In the genomic region with DNA sequence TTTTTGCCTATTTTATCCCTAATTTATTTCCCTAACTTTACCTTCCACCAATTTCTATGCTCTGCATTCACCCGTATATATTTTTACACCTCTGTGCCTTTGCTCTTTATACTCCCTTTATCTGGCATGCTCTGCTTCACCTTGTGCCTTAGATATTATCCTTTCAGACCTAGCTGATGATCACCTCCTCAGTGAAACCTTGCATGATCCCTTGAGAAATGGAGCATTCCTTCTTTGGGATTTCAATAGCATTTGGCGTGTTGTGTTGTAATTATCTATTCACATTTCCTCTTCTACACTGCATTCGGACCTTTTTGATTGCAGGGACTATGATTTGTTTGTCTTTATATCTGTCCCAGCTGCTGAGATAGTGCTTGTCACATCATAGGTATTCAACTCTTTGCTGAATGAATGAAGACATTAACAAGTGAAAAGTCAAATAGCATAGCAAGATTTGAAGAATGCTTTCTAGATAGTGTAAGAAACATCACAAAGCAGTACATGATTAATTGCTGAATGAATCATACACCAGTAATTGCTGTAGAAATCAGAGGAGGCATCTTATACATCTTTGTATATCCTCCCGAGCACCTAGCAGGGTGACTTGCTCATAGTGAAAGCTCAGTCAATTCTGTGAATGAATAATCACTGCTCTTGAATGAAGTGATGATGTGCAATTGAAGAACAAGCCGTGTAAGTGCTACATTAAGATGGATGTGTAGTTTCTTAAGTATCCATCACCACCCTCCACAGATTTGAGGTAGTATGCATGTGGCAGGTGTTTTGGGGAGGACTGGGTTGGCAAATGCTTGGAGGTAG, we compare ENCODE assay signal across 10 cellular contexts. TPM values are rescaled to one million over a fixed set of nuclear protein-coding genes. Genes with fewer than 3 reads are reported as not detected.
DNase-seq lines count a peak whose midpoint lies in the region; ATAC-seq and TF ChIP-seq lines count a peak whose summit lies in the region.
"Had no signal": no experiment of that assay in that cellular context is flagged by ENCODE, and none has a peak within 500 bp of the region (broad histone marks: within the 10 kb centered on the region; RNA-seq: fewer than 3 reads in every experiment).

No MANE protein-coding gene starts in this region.

- H3K4me1 ChIP-seq in left ventricle myocardium inferior (peaks cover 47% of the 10 kb centered on the region), thyroid gland (peaks cover 25 to 28% of the 10 kb centered on the region in 2 donors)

- no peak overlapping the region for H3K27ac Mint-ChIP-seq in endothelial cell (ENCODE audit: unreplicated experiment)

- H3K36me3 ChIP-seq in left ventricle myocardium inferior (no peaks in the 10 kb centered on the region), thyroid gland (no peaks in the 10 kb centered on the region)
- H3K36me3 ChIP-seq: right atrium auricular region had no signal

- H3K9me3 ChIP-seq in left ventricle myocardium inferior (replicated peaks) (no peaks in the 10 kb centered on the region), thyroid gland (no peaks in the 10 kb centered on the region)
- H3K9me3 ChIP-seq: right atrium auricular region had no signal

- 83 to 85% methylated on average over 5 of the region's 5 CpGs for WGBS in thyroid gland, 2 donors

- no peak for DNase-seq in left ventricle myocardium inferior
- no peak for DNase-seq in Right ventricle myocardium superior
- DNase-seq in amniotic epithelial cell (ENCODE audit: low read depth) = peak; percentile 74
- DNase-seq in thyroid gland = no peak
- DNase-seq in anterior cingulate cortex (lab: John Stamatoyannopoulos, UW) = no peak
- no peak for DNase-seq in AML-193 (lab: John Stamatoyannopoulos, UW)
- no peak for DNase-seq in endothelial cell (ENCODE audit: low spot score)
- DNase-seq: Calu3 had no signal

- no peak for TF ChIP-seq POLR2A in thyroid gland (IDR thresholded peaks at IDR 0.05)

- H3K36me3 Mint-ChIP-seq in endothelial cell (ENCODE audit: low read depth, unreplicated experiment) = peaks cover 5% of the 10 kb centered on the region

- H3K27me3 ChIP-seq in left ventricle myocardium inferior (ENCODE audit: low read depth) = no peaks in the 10 kb centered on the region
- no peaks in the 10 kb centered on the region for H3K27me3 ChIP-seq in thyroid gland
- H3K27me3 ChIP-seq: right atrium auricular region had no signal

- H3K4me1 Mint-ChIP-seq in endothelial cell (ENCODE audit: unreplicated experiment) = peaks cover 19% of the 10 kb centered on the region

- no peak for TF ChIP-seq CTCF in left ventricle myocardium inferior (IDR thresholded peaks at IDR 0.05; ENCODE audit: borderline replicate concordance)
- no peak for TF ChIP-seq CTCF in thyroid gland (IDR thresholded peaks at IDR 0.05)
- no peak for TF ChIP-seq CTCF in endothelial cell (IDR thresholded peaks at IDR 0.05; ENCODE audit: unreplicated experiment)

- H3K4me3 Mint-ChIP-seq in endothelial cell (ENCODE audit: unreplicated experiment) = no peak overlapping the region

- intact Hi-C loops in left ventricle myocardium inferior (cut with micrococcal nuclease) = no loop called here
- intact Hi-C loops in Right ventricle myocardium superior (cut with DNase I) = no loop called here
- intact Hi-C loops in thyroid gland (cut with DNase I) = no loop called here

- no peaks in the 10 kb centered on the region for H3K9me3 Mint-ChIP-seq in endothelial cell (ENCODE audit: unreplicated experiment)

- ATAC-seq in Right ventricle myocardium superior (ENCODE audit: poor library complexity) (no peak), HG03175 (IDR thresholded peaks at IDR 0.05; ENCODE audit: unreplicated experiment) (peak; percentile 46)

- peaks cover 10% of the 10 kb centered on the region for H3K27me3 Mint-ChIP-seq in endothelial cell (ENCODE audit: unreplicated experiment)

- peak overlapping the region; percentile 99 for H3K27ac ChIP-seq in left ventricle myocardium inferior (replicated peaks)
- H3K27ac ChIP-seq in thyroid gland = peak overlapping the region in 2 of 3 donors; percentile 96 to 97

- H3K4me3 ChIP-seq in left ventricle myocardium inferior (no peak overlapping the region), thyroid gland (replicated peaks in 1 of 3) (no peak overlapping the region)

RNA-seq across cellular contexts. Expression of a gene that starts 2.0 kb away (rescaled TPM):
- total RNA-seq in left ventricle myocardium inferior (61.3 TPM), Right ventricle myocardium superior (68.5 TPM), thyroid gland (100 to 1,000 TPM; 119 to 205 (median 151) TPM), endothelial cell (ENCODE audit: unreplicated experiment) (157 TPM)
